8 cellular contexts compared by ENCODE assay signal in genomic region chr5:116492016-116492623, GRCh38.
DNase-seq lines count a peak whose midpoint lies in the region; TF ChIP-seq lines count a peak whose summit lies in the region.

No MANE protein-coding gene starts in this region.

- H3K27ac ChIP-seq in epithelial cell of prostate: peak overlapping the region; percentile 53

- peaks cover 10% of the 10 kb centered on the region for H3K27me3 Mint-ChIP-seq in HFFc6 (ENCODE audit: insufficient read depth)

- no peak overlapping the region for H3K4me3 Mint-ChIP-seq in HFFc6

- H3K4me3 ChIP-seq in retinal pigment epithelial cell (ENCODE audit: low read length): no peak overlapping the region

- DNase-seq in EL (peak; percentile 87), HFFc6 (peak; percentile 76), NOMO-1 (lab: John Stamatoyannopoulos, UW; ENCODE audit: unreplicated experiment in 2 of 2) (peak; percentile 62 to 86), epithelial cell of prostate (ENCODE audit: low read depth, low spot score) (peak; percentile 55), retinal pigment epithelial cell (ENCODE audit: low read depth) (peak; percentile 90), NCI-H1417 (lab: John Stamatoyannopoulos, UW) (no peak), NCI-H1417 treated with DMSO at 0.1 percent for 48 hours (lab: John Stamatoyannopoulos, UW) (no peak), HuH-7.5 (ENCODE audit: low spot score) (no peak)

- TF ChIP-seq CTCF in HFFc6 (IDR thresholded peaks at IDR 0.05): no peak
- no peak for TF ChIP-seq CTCF in retinal pigment epithelial cell (conservative IDR thresholded peaks at IDR 0.05; ENCODE audit: low read depth, low read length)

- H3K36me3 Mint-ChIP-seq in HFFc6 (ENCODE audit: low read depth): no peaks in the 10 kb centered on the region

- H3K9me3 Mint-ChIP-seq in HFFc6: no peaks in the 10 kb centered on the region

- H3K27ac Mint-ChIP-seq in HFFc6: no peak overlapping the region

- H3K4me1 Mint-ChIP-seq in HFFc6 (ENCODE audit: low read depth): peaks cover 10% of the 10 kb centered on the region

Comparison
In these comparisons a context has a peak if more than half of its experiments do, and no peak if none do; other contexts are left out.
1. DNase-seq: peak in EL (single experiment), HFFc6 (single experiment), NOMO-1 (2 of 2), epithelial cell of prostate (single experiment) and retinal pigment epithelial cell (single experiment); none in NCI-H1417 (0 of 3), NCI-H1417 treated with DMSO at 0.1 percent for 48 hours (single experiment) and HuH-7.5 (single experiment).